In the genomic region with DNA sequence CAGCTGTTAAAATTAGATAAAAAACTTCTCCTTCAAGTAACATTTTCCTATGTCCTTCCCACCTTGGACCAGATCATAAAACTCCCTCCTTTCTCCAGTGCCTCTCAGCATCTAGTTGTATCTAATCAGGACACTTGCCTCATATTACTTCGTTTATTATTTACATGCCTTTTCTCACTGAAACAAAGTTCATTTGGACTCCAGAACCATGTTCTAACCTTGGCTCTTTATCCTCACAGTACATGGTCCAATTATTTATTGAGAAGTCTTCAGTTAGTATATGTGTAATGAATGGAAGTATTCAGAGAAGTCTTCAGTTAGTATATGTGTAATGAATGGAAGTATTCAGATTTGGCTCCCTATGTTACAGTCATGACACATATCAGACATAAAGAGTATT, we compare ENCODE assay signal across 23 cellular contexts.
"Had no signal": no experiment of that assay in that cellular context is flagged by ENCODE, and none has a peak within 500 bp of the region (broad histone marks: within the 10 kb centered on the region; RNA-seq: fewer than 3 reads in every experiment).

No MANE protein-coding gene starts in this region.

- H3K4me2 ChIP-seq: neural progenitor cell had no signal

- ATAC-seq: natural killer cell; psoas muscle; right cardiac atrium; stimulated activated effector memory CD8-positive, alpha-beta T cell treated with anti-CD3 and anti-CD28 coated beads, Interleukin-12 subunit alpha, Interleukin-12 subunit beta, amount 100 ng/mL, for 72 hours; stimulated activated naive B cell treated with anti-CD40 and anti-IgM and Interleukin-4, amounts not matched to agents 10 μg/mL and 1 μg/mL and 100 μg/mL, for 72 hours; upper lobe of right lung had no signal

- H3K36me3 ChIP-seq: neural progenitor cell, ovary, right lobe of liver, sigmoid colon, stomach, tibial artery, transverse colon, upper lobe of right lung, uterus had no signal

- DNase-seq: natural killer cell; occipital lobe; ovary; posterior cingulate gyrus; psoas muscle; right cardiac atrium; right lobe of liver; sigmoid colon; small intestine; stimulated activated CD4-positive, alpha-beta T cell treated with anti-CD3 and anti-CD28 coated beads, Interleukin-15, amount 100 ng/mL, for 24 hours; stimulated activated CD4-positive, alpha-beta T cell treated with anti-CD3 and anti-CD28 coated beads, Interleukin-2, amount 100 ng/mL, for 24 hours; stimulated activated CD4-positive, alpha-beta T cell treated with anti-CD3 and anti-CD28 coated beads, Interleukin-2, amount 100 ng/mL, for 48 hours; stimulated activated CD4-positive, alpha-beta T cell treated with anti-CD3 and anti-CD28 coated beads, Interleukin-4, amount 100 ng/mL, for 24 hours; stimulated activated naive B cell treated with anti-CD40 and anti-IgM and Interleukin-4, amounts not matched to agents 10 μg/mL and 1 μg/mL and 100 μg/mL, for 72 hours; stimulated activated naive CD4-positive, alpha-beta T cell treated with Interleukin-2 at 50 U/mL for 16 hours; stomach; tibial artery; transverse colon; upper lobe of right lung; uterus had no signal

- H3K79me2 ChIP-seq: parathyroid adenoma had no signal

- FAIRE-seq: small intestine had no signal

- H3K4me3 ChIP-seq: neural progenitor cell, ovary, psoas muscle, right lobe of liver, sigmoid colon, stomach, tibial artery, transverse colon, upper lobe of right lung, uterus had no signal

- H3K9ac ChIP-seq: neural progenitor cell, parathyroid adenoma had no signal

- H3K27me3 ChIP-seq: neural progenitor cell, ovary, right lobe of liver, sigmoid colon, stomach, tibial artery, transverse colon, upper lobe of right lung, uterus had no signal

- H2AFZ ChIP-seq: neural progenitor cell, parathyroid adenoma had no signal

- H3K27ac ChIP-seq: neural progenitor cell, ovary, parathyroid adenoma, psoas muscle, right lobe of liver, sigmoid colon, stomach, transverse colon, upper lobe of right lung, uterus had no signal

- H3K9me3 ChIP-seq: ovary, psoas muscle, right lobe of liver, sigmoid colon, stomach, tibial artery, transverse colon, upper lobe of right lung, uterus had no signal

- H3K4me1 ChIP-seq: neural progenitor cell, parathyroid adenoma, psoas muscle, right lobe of liver, sigmoid colon, stomach, transverse colon, upper lobe of right lung, uterus had no signal
